15 cellular contexts compared by ENCODE assay signal in the genomic region with DNA sequence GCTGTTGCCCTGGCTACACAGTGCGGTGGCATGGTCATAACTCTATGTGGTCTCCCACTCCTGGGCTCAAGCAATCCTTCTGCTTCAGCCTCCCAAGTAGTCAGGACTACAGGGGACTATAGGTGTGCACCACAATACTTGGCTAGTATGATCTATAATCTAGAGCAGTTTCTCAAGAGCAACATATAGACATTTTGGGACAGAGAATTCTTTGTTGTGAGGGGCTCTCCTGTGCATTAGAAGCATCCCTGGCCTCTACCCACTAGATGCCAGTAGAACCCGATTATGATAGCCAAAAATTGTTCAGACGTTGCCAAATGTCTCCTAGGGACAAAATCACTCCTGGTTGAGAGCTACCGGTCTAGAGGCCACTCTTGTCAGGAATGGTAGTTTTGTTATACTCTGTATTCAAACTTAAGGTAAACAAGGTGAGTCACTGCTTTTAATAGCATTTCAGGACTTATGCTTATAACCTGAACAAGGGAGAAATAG. TPM values are rescaled to one million over a fixed set of nuclear protein-coding genes. Genes with fewer than 3 reads are reported as not detected.
A peak's percentile ranks its signal among the peaks of the same experiment; 100 is the strongest.
DNase-seq lines count a peak whose midpoint lies in the region; ATAC-seq and TF ChIP-seq lines count a peak whose summit lies in the region.
"Had no signal": no experiment of that assay in that cellular context is flagged by ENCODE, and none has a peak within 500 bp of the region (broad histone marks: within the 10 kb centered on the region; RNA-seq: fewer than 3 reads in every experiment).

No MANE protein-coding gene starts in this region.

- ATAC-seq in GM21526 (IDR thresholded peaks at IDR 0.05; ENCODE audit: low FRiP score, unreplicated experiment) (no peak), HG03108 (IDR thresholded peaks at IDR 0.05; ENCODE audit: unreplicated experiment) (no peak)
- ATAC-seq in stimulated activated naive CD8-positive, alpha-beta T cell treated with anti-CD3 and anti-CD28 coated beads, Interleukin-15, Interleukin-2, amounts not matched to agents 100 U/mL and 50 U/mL, for 24 hours, result no peak

- peak overlapping the region; percentile 36 for H3K9ac ChIP-seq in Loucy (ENCODE audit: low read depth, low read length, poor library complexity, severe bottlenecking)

- H4K20me1 ChIP-seq in Loucy (ENCODE audit: insufficient read depth, low read length, poor library complexity, severe bottlenecking), result peaks cover 98% of the 10 kb centered on the region

- H3K9me2 ChIP-seq in Loucy (replicated peaks; ENCODE audit: low read depth, low read length), result no peaks in the 10 kb centered on the region

- no peaks in the 10 kb centered on the region for H3K27me3 ChIP-seq in Loucy (ENCODE audit: insufficient read depth, low read length, poor library complexity, severe bottlenecking)
- no peaks in the 10 kb centered on the region for H3K27me3 ChIP-seq in neutrophil

- H3K36me3 Mint-ChIP-seq in Calu3 (ENCODE audit: insufficient read depth, unreplicated experiment) (peaks cover 26% of the 10 kb centered on the region), brain (peaks cover 50% of the 10 kb centered on the region)

- CTCF ChIA-PET in Calu3 (lab: Charles Lee), result interaction anchor here (0.7 to 1.6 kb wide), 2 partner anchors 15 to 36 kb away, joined by 3 to 4 read pairs; no protein-coding TSS in a partner anchor

- H3K4me1 ChIP-seq in Loucy (ENCODE audit: insufficient read depth, low read length, poor library complexity, severe bottlenecking) (peaks cover 32% of the 10 kb centered on the region), neutrophil (ENCODE audit: control insufficient read depth in 1 of 2, insufficient read depth in 1 of 2, low read depth in 1 of 2, low read length in 1 of 2) (peaks cover 13 to 16% of the 10 kb centered on the region in 2 experiments)
- H3K4me1 ChIP-seq: prostate gland had no signal

- TF ChIP-seq CTCF in Calu3 (IDR thresholded peaks at IDR 0.05; ENCODE audit: unreplicated experiment), result no peak
- peak; percentile 24; the same call in 1 of the 2 replicates for TF ChIP-seq CTCF in Loucy (conservative IDR thresholded peaks at IDR 0.05; ENCODE audit: low read length)
- no peak for TF ChIP-seq CTCF in brain (conservative IDR thresholded peaks at IDR 0.05)
- TF ChIP-seq CTCF in neutrophil (IDR thresholded peaks at IDR 0.05), result no peak

- intact Hi-C loops in Calu3 (cut with micrococcal nuclease; ENCODE audit: unreplicated experiment), result loop anchor here (10.0 kb wide), 1 partner anchor 226 kb away; the partner anchor contains the start of genes CD14 and TMCO6

- peak overlapping the region; percentile 21 for H3K27ac ChIP-seq in neutrophil
- H3K27ac ChIP-seq: thoracic aorta had no signal

- peak; percentile 12 for DNase-seq in Calu3
- DNase-seq in NCI-H1105 (lab: John Stamatoyannopoulos, UW), result no peak
- DNase-seq in stimulated activated naive CD8-positive, alpha-beta T cell treated with anti-CD3 and anti-CD28 coated beads, Interleukin-15, Interleukin-2, amounts not matched to agents 100 U/mL and 50 U/mL, for 24 hours, result no peak
- DNase-seq: activated B cell treated with CpG ODN at 0.5 μM for 24 hours, NCI-H1930 had no signal

- peak overlapping the region; percentile 42 for H3K27ac Mint-ChIP-seq in Calu3 (ENCODE audit: unreplicated experiment)
- peak overlapping the region in 1 of 5 experiments; percentile 45 for H3K27ac Mint-ChIP-seq in brain
- H3K27ac Mint-ChIP-seq: activated B cell treated with CpG ODN at 0.5 μM for 24 hours; activated T-helper 1 cell treated with anti-CD3 and anti-CD28 coated beads, Interleukin-12 subunit alpha, Interleukin-12 subunit beta, Interleukin-2, Interleukin-4 antibody, amounts not matched to agents 30 ng/mL and 10 ng/mL and 1 ng/mL, durations not matched to agents 14 hours and 24 hours and 36 hours had no signal

- no peak overlapping the region for H3K4me3 Mint-ChIP-seq in Calu3 (ENCODE audit: low read depth, unreplicated experiment)
- peak overlapping the region in 3 of 5 experiments; percentile 16 to 53 (median 20) for H3K4me3 Mint-ChIP-seq in brain
- H3K4me3 Mint-ChIP-seq: activated B cell treated with CpG ODN at 0.5 μM for 24 hours; activated T-helper 1 cell treated with anti-CD3 and anti-CD28 coated beads, Interleukin-12 subunit alpha, Interleukin-12 subunit beta, Interleukin-2, Interleukin-4 antibody, amounts not matched to agents 30 ng/mL and 10 ng/mL and 1 ng/mL, durations not matched to agents 14 hours and 24 hours and 36 hours had no signal

- no peaks in the 10 kb centered on the region for H3K9me3 Mint-ChIP-seq in Calu3 (ENCODE audit: low read depth, unreplicated experiment)
- no peaks in the 10 kb centered on the region for H3K9me3 Mint-ChIP-seq in brain
- H3K9me3 Mint-ChIP-seq: activated B cell treated with CpG ODN at 0.5 μM for 24 hours; activated T-helper 1 cell treated with anti-CD3 and anti-CD28 coated beads, Interleukin-12 subunit alpha, Interleukin-12 subunit beta, Interleukin-2, Interleukin-4 antibody, amounts not matched to agents 30 ng/mL and 10 ng/mL and 1 ng/mL, durations not matched to agents 14 hours and 24 hours and 36 hours had no signal

- H3K79me2 ChIP-seq in Loucy (ENCODE audit: insufficient read depth, low read length), result peaks cover 100% of the 10 kb centered on the region

- H3K4me2 ChIP-seq in Loucy (ENCODE audit: low read depth, low read length, poor library complexity, severe bottlenecking), result peak overlapping the region; percentile 99

- H3K4me3 ChIP-seq in Loucy (ENCODE audit: low read length, poor library complexity, severe bottlenecking) (peak overlapping the region; percentile 46), neutrophil (ENCODE audit: low read depth in 1 of 2, low read length in 1 of 2) (no peak overlapping the region)
- H3K4me3 ChIP-seq: prostate gland, thoracic aorta had no signal

- H3K27me3 Mint-ChIP-seq in Calu3 (ENCODE audit: unreplicated experiment), result no peaks in the 10 kb centered on the region
- H3K27me3 Mint-ChIP-seq in brain, result no peaks in the 10 kb centered on the region
- H3K27me3 Mint-ChIP-seq: activated B cell treated with CpG ODN at 0.5 μM for 24 hours had no signal

- H3K4me1 Mint-ChIP-seq in Calu3 (ENCODE audit: low read depth, unreplicated experiment), result peaks cover 24% of the 10 kb centered on the region
- peaks cover 50% of the 10 kb centered on the region for H3K4me1 Mint-ChIP-seq in brain

- no peaks in the 10 kb centered on the region; the same call in 1 of the 2 replicates for H3K36me3 ChIP-seq in Loucy (ENCODE audit: insufficient read depth, low read length)
- H3K36me3 ChIP-seq in neutrophil, result peaks cover 25% of the 10 kb centered on the region
- H3K36me3 ChIP-seq: prostate gland had no signal

- H2AFZ ChIP-seq in Loucy (ENCODE audit: low read length), result no peak overlapping the region

- BruUV-seq in Calu3 (replicated peaks; lab: Mats Ljungman, UMichigan), result no TSS peak

- H3K9me3 ChIP-seq in Loucy (ENCODE audit: insufficient read depth, low read depth, low read length) (no peaks in the 10 kb centered on the region), neutrophil (no peaks in the 10 kb centered on the region)
- H3K9me3 ChIP-seq: prostate gland, thoracic aorta had no signal

- H3F3A ChIP-seq in Loucy (ENCODE audit: low read depth), result no peaks in the 10 kb centered on the region

RNA-seq across cellular contexts. Expression of gene ANKHD1, which starts 7.2 kb away (rescaled TPM):
- 160 and 167 TPM in 2 replicates for total RNA-seq in Calu3 (2022)
- polyA plus RNA-seq in brain (ENCODE audit: insufficient read depth, low read depth, low replicate concordance), result 55.1 TPM

RNA-seq across cellular contexts. Expression of gene SLC4A9, which starts 48.8 kb away (rescaled TPM):
- total RNA-seq in Calu3 (2022), result 0.24 TPM in 1 of 2 replicates, not detected in the other
- polyA plus RNA-seq in brain (ENCODE audit: insufficient read depth, low read depth, low replicate concordance), result not detected
- total RNA-seq: activated B cell treated with CpG ODN at 0.5 μM for 24 hours; activated T-helper 1 cell treated with anti-CD3 and anti-CD28 coated beads, Interleukin-12 subunit alpha, Interleukin-12 subunit beta, Interleukin-2, Interleukin-4 antibody, amounts not matched to agents 30 ng/mL and 10 ng/mL and 1 ng/mL, durations not matched to agents 14 hours and 24 hours and 36 hours; chondrocyte; prostate gland; RPMI7951; thoracic aorta had no signal
